Comparison of ENCODE assay signal across 28 cellular contexts in genomic region chr1:162195567-162195966, GRCh38.
"Had no signal": no experiment of that assay in that cellular context is flagged by ENCODE, and none has a peak within 500 bp of the region (broad histone marks: within the 10 kb centered on the region; RNA-seq: fewer than 3 reads in every experiment).

No MANE protein-coding gene starts in this region.

- H2AFZ ChIP-seq: neural progenitor cell, parathyroid adenoma had no signal

- DNase-seq: occipital lobe; ovary; posterior cingulate gyrus; psoas muscle; right cardiac atrium; right lobe of liver; sigmoid colon; small intestine; stimulated activated CD4-positive, alpha-beta T cell treated with anti-CD3 and anti-CD28 coated beads, Interleukin-15, amount 100 ng/mL, for 24 hours; stimulated activated CD4-positive, alpha-beta T cell treated with anti-CD3 and anti-CD28 coated beads, Interleukin-2, amount 100 ng/mL, for 24 hours; stimulated activated CD4-positive, alpha-beta T cell treated with anti-CD3 and anti-CD28 coated beads, Interleukin-2, amount 100 ng/mL, for 48 hours; stimulated activated CD4-positive, alpha-beta T cell treated with anti-CD3 and anti-CD28 coated beads, Interleukin-4, amount 100 ng/mL, for 24 hours; stimulated activated naive B cell treated with anti-CD40 and anti-IgM and Interleukin-4, amounts not matched to agents 10 μg/mL and 1 μg/mL and 100 μg/mL, for 72 hours; stimulated activated naive CD4-positive, alpha-beta T cell treated with Interleukin-2 at 50 U/mL for 16 hours; stomach; thyroid gland; trophoblast cell; upper lobe of left lung had no signal

- FAIRE-seq: small intestine, urothelium cell line had no signal

- H3K36me3 ChIP-seq: neural progenitor cell, ovary, right lobe of liver, sigmoid colon, stomach, thoracic aorta, thyroid gland, tibial nerve, upper lobe of left lung, vagina had no signal

- H3K9ac ChIP-seq: neural progenitor cell, parathyroid adenoma had no signal

- H3K4me1 Mint-ChIP-seq: stimulated activated effector memory CD8-positive, alpha-beta T cell treated with anti-CD3 and anti-CD28 coated beads, Interleukin-12 subunit alpha, Interleukin-12 subunit beta, amount 100 ng/mL, for 72 hours; stimulated activated naive B cell treated with anti-CD40 and anti-IgM and Interleukin-4, amounts not matched to agents 10 μg/mL and 1 μg/mL and 100 μg/mL, for 72 hours had no signal

- H3K27ac ChIP-seq: neural progenitor cell, ovary, parathyroid adenoma, psoas muscle, thoracic aorta, thyroid gland, tibial nerve, upper lobe of left lung, vagina had no signal

- H3K4me3 ChIP-seq: neural progenitor cell, ovary, psoas muscle, right lobe of liver, sigmoid colon, stomach, thoracic aorta, thyroid gland, tibial nerve, upper lobe of left lung, vagina had no signal

- H3K9me3 ChIP-seq: ovary, psoas muscle, right lobe of liver, sigmoid colon, stomach, thoracic aorta, thyroid gland, tibial nerve, upper lobe of left lung, vagina had no signal

- H3K4me2 ChIP-seq: neural progenitor cell had no signal

- H3K27me3 Mint-ChIP-seq: progenitor cell of endocrine pancreas had no signal

- H3K4me3 Mint-ChIP-seq: natural killer cell treated with Interleukin-12 subunit alpha and Interleukin-12 subunit beta and Interleukin-15 and Interleukin-18, amount 100 ng/mL, for 72 hours; neural progenitor cell; stimulated activated effector memory CD8-positive, alpha-beta T cell treated with anti-CD3 and anti-CD28 coated beads, Interleukin-12 subunit alpha, Interleukin-12 subunit beta, amount 100 ng/mL, for 72 hours; stimulated activated naive B cell treated with anti-CD40 and anti-IgM and Interleukin-4, amounts not matched to agents 10 μg/mL and 1 μg/mL and 100 μg/mL, for 72 hours; stimulated activated naive CD8-positive, alpha-beta T cell treated with anti-CD3 and anti-CD28 coated beads, Interleukin-15, Interleukin-2, amounts not matched to agents 100 ng/mL and 50 ng/mL, for 24 hours had no signal

- H3K9me3 Mint-ChIP-seq: natural killer cell treated with Interleukin-12 subunit alpha and Interleukin-12 subunit beta and Interleukin-15 and Interleukin-18, amount 100 ng/mL, for 72 hours; neural progenitor cell; stimulated activated effector memory CD8-positive, alpha-beta T cell treated with anti-CD3 and anti-CD28 coated beads, Interleukin-12 subunit alpha, Interleukin-12 subunit beta, amount 100 ng/mL, for 72 hours; stimulated activated naive B cell treated with anti-CD40 and anti-IgM and Interleukin-4, amounts not matched to agents 10 μg/mL and 1 μg/mL and 100 μg/mL, for 72 hours; stimulated activated naive CD8-positive, alpha-beta T cell treated with anti-CD3 and anti-CD28 coated beads, Interleukin-15, Interleukin-2, amounts not matched to agents 100 ng/mL and 50 ng/mL, for 24 hours had no signal

- H3K27me3 ChIP-seq: neural progenitor cell, ovary, right lobe of liver, sigmoid colon, stomach, thyroid gland, tibial nerve, upper lobe of left lung, vagina had no signal

- H3K4me1 ChIP-seq: parathyroid adenoma, vagina had no signal

- H3K79me2 ChIP-seq: parathyroid adenoma had no signal

- H3K36me3 Mint-ChIP-seq: natural killer cell treated with Interleukin-12 subunit alpha and Interleukin-12 subunit beta and Interleukin-15 and Interleukin-18, amount 100 ng/mL, for 72 hours; neural progenitor cell; stimulated activated effector memory CD8-positive, alpha-beta T cell treated with anti-CD3 and anti-CD28 coated beads, Interleukin-12 subunit alpha, Interleukin-12 subunit beta, amount 100 ng/mL, for 72 hours; stimulated activated naive B cell treated with anti-CD40 and anti-IgM and Interleukin-4, amounts not matched to agents 10 μg/mL and 1 μg/mL and 100 μg/mL, for 72 hours had no signal

- H3K27ac Mint-ChIP-seq: natural killer cell treated with Interleukin-12 subunit alpha and Interleukin-12 subunit beta and Interleukin-15 and Interleukin-18, amount 100 ng/mL, for 72 hours; neural progenitor cell; progenitor cell of endocrine pancreas; stimulated activated effector memory CD8-positive, alpha-beta T cell treated with anti-CD3 and anti-CD28 coated beads, Interleukin-12 subunit alpha, Interleukin-12 subunit beta, amount 100 ng/mL, for 72 hours; stimulated activated naive B cell treated with anti-CD40 and anti-IgM and Interleukin-4, amounts not matched to agents 10 μg/mL and 1 μg/mL and 100 μg/mL, for 72 hours; stimulated activated naive CD8-positive, alpha-beta T cell treated with anti-CD3 and anti-CD28 coated beads, Interleukin-15, Interleukin-2, amounts not matched to agents 100 ng/mL and 50 ng/mL, for 24 hours had no signal
